In genomic region chr5:139745800-139746690, GRCh38 we compare ENCODE assay signal across 1 cellular context.
TF ChIP-seq lines count a peak whose summit lies in the region.

No MANE protein-coding gene starts in this region.

TF ChIP-seq in HepG2, 621 proteins besides CTCF, POLR2A, EP300 and RAD21 (continued from another document and continues in another):
- TF ChIP-seq AKAP8 (CRISPR knock-in tag; IDR thresholded peaks at IDR 0.05), result 0 out of 2 replicates have a peak, but pooled peaks have one; percentile 39
- TF ChIP-seq GFI1 (CRISPR knock-in tag; IDR thresholded peaks at IDR 0.05; ENCODE audit: borderline replicate concordance), result no peak
- TF ChIP-seq KDM4B (CRISPR knock-in tag; IDR thresholded peaks at IDR 0.05), result peak; percentile 67; the same call in 1 of the 2 replicates
- peak; percentile 83; the same call in 1 of the 2 replicates for TF ChIP-seq ATF7-NPFF (CRISPR knock-in tag; IDR thresholded peaks at IDR 0.05; ENCODE audit: low read depth)
- no peak for TF ChIP-seq ELK4 (CRISPR knock-in tag; IDR thresholded peaks at IDR 0.05; ENCODE audit: borderline replicate concordance)
- TF ChIP-seq ZXDC (CRISPR knock-in tag; IDR thresholded peaks at IDR 0.05), result no peak
- TF ChIP-seq MNT (IDR thresholded peaks at IDR 0.05), result no peak
- TF ChIP-seq ZSCAN22 (CRISPR knock-in tag; IDR thresholded peaks at IDR 0.05), result peak; percentile 51; the same call in 1 of the 2 replicates
- TF ChIP-seq TFDP2 (CRISPR knock-in tag; IDR thresholded peaks at IDR 0.05), result peak; percentile 70
- peak; percentile 76 for TF ChIP-seq RXRB (CRISPR knock-in tag; IDR thresholded peaks at IDR 0.05; ENCODE audit: borderline replicate concordance)
- no peak for TF ChIP-seq ZNF577 (CRISPR knock-in tag; IDR thresholded peaks at IDR 0.05; ENCODE audit: borderline replicate concordance, low read depth)
- TF ChIP-seq KMT2A (CRISPR knock-in tag; IDR thresholded peaks at IDR 0.05), result 0 out of 2 replicates have a peak, but pooled peaks have one; percentile 49
- TF ChIP-seq JUND (CRISPR knock-in tag; IDR thresholded peaks at IDR 0.05), result no peak
- peak; percentile 91 for TF ChIP-seq RNF2 (conservative IDR thresholded peaks at IDR 0.05; ENCODE audit: low read depth)
- TF ChIP-seq ATF5 (CRISPR knock-in tag; IDR thresholded peaks at IDR 0.05; ENCODE audit: low read depth), result no peak
- TF ChIP-seq ZNF296 (CRISPR knock-in tag; conservative IDR thresholded peaks at IDR 0.05), result no peak
- 0 out of 2 replicates have a peak, but pooled peaks have one; percentile 17 for TF ChIP-seq ZNF546 (CRISPR knock-in tag; conservative IDR thresholded peaks at IDR 0.05)
- 0 out of 2 replicates have a peak, but pooled peaks have one; percentile 87 for TF ChIP-seq KLF15 (CRISPR knock-in tag; IDR thresholded peaks at IDR 0.05; ENCODE audit: borderline replicate concordance)
- TF ChIP-seq GATAD1 (CRISPR knock-in tag; IDR thresholded peaks at IDR 0.05), result no peak
- TF ChIP-seq PRDM10 (CRISPR knock-in tag; IDR thresholded peaks at IDR 0.05; ENCODE audit: low read depth), result no peak
- peak; percentile 80 for TF ChIP-seq ZFP37 (CRISPR knock-in tag; IDR thresholded peaks at IDR 0.05; ENCODE audit: borderline replicate concordance)
- no peak for TF ChIP-seq ZBTB1 (CRISPR knock-in tag; IDR thresholded peaks at IDR 0.05; ENCODE audit: borderline replicate concordance)
- no peak for TF ChIP-seq PAWR (CRISPR knock-in tag; IDR thresholded peaks at IDR 0.05; ENCODE audit: borderline replicate concordance)
- TF ChIP-seq ZBTB8A (CRISPR knock-in tag; IDR thresholded peaks at IDR 0.05; ENCODE audit: borderline replicate concordance, low read depth), result peak; percentile 78; the same call in 1 of the 2 replicates
- TF ChIP-seq ZBTB26 (CRISPR knock-in tag; IDR thresholded peaks at IDR 0.05; ENCODE audit: borderline replicate concordance), result no peak
- no peak for TF ChIP-seq SRSF1 (optimal IDR thresholded peaks at IDR 0.05; ENCODE audit: low read depth, low read length)
- TF ChIP-seq ZNF530 (CRISPR knock-in tag; IDR thresholded peaks at IDR 0.05; ENCODE audit: low read depth), result no peak
- TF ChIP-seq ZNF337 (CRISPR knock-in tag; IDR thresholded peaks at IDR 0.05; ENCODE audit: borderline replicate concordance, low read depth), result no peak
- TF ChIP-seq MAZ (IDR thresholded peaks at IDR 0.05; ENCODE audit: borderline replicate concordance, low read depth, low read length), result peak; percentile 46; the same call in 1 of the 2 replicates
- no peak for TF ChIP-seq MAZ (CRISPR knock-in tag; IDR thresholded peaks at IDR 0.05; ENCODE audit: low read depth)
- TF ChIP-seq CENPX (CRISPR knock-in tag; IDR thresholded peaks at IDR 0.05), result no peak
- TF ChIP-seq HCFC1 (IDR thresholded peaks at IDR 0.05; ENCODE audit: low read depth, low read length), result no peak
- peak; percentile 75 for TF ChIP-seq ZBTB10 (CRISPR knock-in tag; IDR thresholded peaks at IDR 0.05; ENCODE audit: borderline replicate concordance)
- 0 out of 2 replicates have a peak, but pooled peaks have one; percentile 32 for TF ChIP-seq ZMAT3 (CRISPR knock-in tag; conservative IDR thresholded peaks at IDR 0.05)
- TF ChIP-seq ZNF512B (CRISPR knock-in tag; IDR thresholded peaks at IDR 0.05; ENCODE audit: borderline replicate concordance), result no peak
- TF ChIP-seq RFX3 (CRISPR knock-in tag; IDR thresholded peaks at IDR 0.05), result no peak
- TF ChIP-seq BORCS8-MEF2B (CRISPR knock-in tag; IDR thresholded peaks at IDR 0.05), result 0 out of 2 replicates have a peak, but pooled peaks have one; percentile 39
- TF ChIP-seq MAFF (IDR thresholded peaks at IDR 0.05; ENCODE audit: low read depth, low read length), result no peak
- peak; percentile 92 for TF ChIP-seq ZNF121 (CRISPR knock-in tag; IDR thresholded peaks at IDR 0.05)
- TF ChIP-seq MYPOP (CRISPR knock-in tag; IDR thresholded peaks at IDR 0.05), result no peak; the same call in 1 of the 2 replicates
